15 cellular contexts compared by ENCODE assay signal in genomic region chr7:84248843-84249242, GRCh38. TPM values are rescaled to one million over a fixed set of nuclear protein-coding genes. Genes with fewer than 3 reads are reported as not detected.
DNase-seq lines count a peak whose midpoint lies in the region; ATAC-seq and TF ChIP-seq lines count a peak whose summit lies in the region.
"Had no signal": no experiment of that assay in that cellular context is flagged by ENCODE, and none has a peak within 500 bp of the region (broad histone marks: within the 10 kb centered on the region; RNA-seq: fewer than 3 reads in every experiment).

No MANE protein-coding gene starts in this region.

- intact Hi-C loops in lower lobe of right lung (cut with DNase I): no loop called here

- H3K4me2 ChIP-seq in BLaER1 treated with 17β-estradiol and CSF1 and Interleukin-3, amounts not matched to agents 10 nM and 100 nM: peak overlapping the region in 6 of 11 experiments; percentile 30 to 73 (median 62); a peak in 11 of 22 replicates
- H3K4me2 ChIP-seq in H9 (ENCODE audit: insufficient read depth, insufficient read length, low read length) (no peak overlapping the region), OCI-LY1 (ENCODE audit: low read length) (peak overlapping the region; percentile 30; the same call in 1 of the 2 replicates)

- no peak overlapping the region for H2BK12ac ChIP-seq in H9 (ENCODE audit: insufficient read length, low read depth, low read length)

- H3K27me3 Mint-ChIP-seq in H9 (ENCODE audit: low read depth): peaks cover 2% of the 10 kb centered on the region; the same call in 1 of the 2 replicates
- no peaks in the 10 kb centered on the region for H3K27me3 Mint-ChIP-seq in activated naive CD8-positive, alpha-beta T cell treated with anti-CD3 and anti-CD28 coated beads for 36 hours
- H3K27me3 Mint-ChIP-seq in naive thymus-derived CD8-positive, alpha-beta T cell: peaks cover 0 to 5% (median 0%) of the 10 kb centered on the region in 5 donors
- H3K27me3 Mint-ChIP-seq: stimulated activated naive CD8-positive, alpha-beta T cell treated with anti-CD3 and anti-CD28 coated beads, Interleukin-15, amount 100 ng/mL, for 72 hours had no signal

- H3K4me1 ChIP-seq in BLaER1 treated with 17β-estradiol and CSF1 and Interleukin-3, amounts not matched to agents 10 nM and 100 nM: peaks cover 0 to 79% (median 19%) of the 10 kb centered on the region in 10 experiments; a peak in 15 of 20 replicates
- H3K4me1 ChIP-seq in H9 (ENCODE audit: insufficient read depth, low read length) (peaks cover 10% of the 10 kb centered on the region; the same call in 1 of the 2 replicates), OCI-LY1 (ENCODE audit: insufficient read depth, low read length, severe bottlenecking) (peaks cover 41% of the 10 kb centered on the region), lower lobe of right lung (peaks cover 10% of the 10 kb centered on the region)
- H3K4me1 ChIP-seq: body of pancreas had no signal

- POLR2A ChIA-PET in naive thymus-derived CD8-positive, alpha-beta T cell (lab: Charles Lee): no interaction called here

- peak overlapping the region; percentile 52 for H2AFZ ChIP-seq in H9 (ENCODE audit: low read length)
- peak overlapping the region; percentile 87 for H2AFZ ChIP-seq in OCI-LY1 (ENCODE audit: low read length)

- H3K23ac ChIP-seq in H9 (ENCODE audit: insufficient read length, low read depth, low read length): no peak overlapping the region

- no peak overlapping the region for H3K14ac ChIP-seq in H9 (ENCODE audit: insufficient read depth, low read length)

- peaks cover 22 to 25% of the 10 kb centered on the region in 2 experiments for H3K9me3 Mint-ChIP-seq in H9
- H3K9me3 Mint-ChIP-seq in activated naive CD8-positive, alpha-beta T cell treated with anti-CD3 and anti-CD28 coated beads for 36 hours: peaks cover 7% of the 10 kb centered on the region
- H3K9me3 Mint-ChIP-seq in naive thymus-derived CD8-positive, alpha-beta T cell: peaks cover 0 to 19% (median 10%) of the 10 kb centered on the region in 9 donors

- peaks cover 21% of the 10 kb centered on the region in 2 experiments for H3K4me1 Mint-ChIP-seq in H9
- H3K4me1 Mint-ChIP-seq in activated naive CD8-positive, alpha-beta T cell treated with anti-CD3 and anti-CD28 coated beads for 36 hours: peaks cover 2% of the 10 kb centered on the region
- H3K4me1 Mint-ChIP-seq in naive thymus-derived CD8-positive, alpha-beta T cell: peaks cover 0 to 7% (median under 1%) of the 10 kb centered on the region in 4 donors
- H3K4me1 Mint-ChIP-seq: stimulated activated naive CD8-positive, alpha-beta T cell treated with anti-CD3 and anti-CD28 coated beads, Interleukin-15, amount 100 ng/mL, for 72 hours had no signal

- H3K9ac ChIP-seq in BLaER1 treated with 17β-estradiol and CSF1 and Interleukin-3, amounts not matched to agents 10 nM and 100 nM: peak overlapping the region in 5 of 11 experiments; percentile 22 to 89 (median 75); a peak in 9 of 22 replicates
- H3K9ac ChIP-seq in H9 (ENCODE audit: extremely low read depth, insufficient read length, low read length) (no peak overlapping the region), OCI-LY1 (ENCODE audit: low read length) (peak overlapping the region; percentile 7; the same call in 1 of the 2 replicates)

- no peaks in the 10 kb centered on the region for H4K20me1 ChIP-seq in BLaER1 treated with 17β-estradiol and CSF1 and Interleukin-3, amounts not matched to agents 10 nM and 100 nM
- H4K20me1 ChIP-seq in H9 (ENCODE audit: control insufficient read depth, insufficient read depth, insufficient read length) (no peaks in the 10 kb centered on the region), OCI-LY1 (ENCODE audit: insufficient read depth, low read length) (no peaks in the 10 kb centered on the region)

- H2AK5ac ChIP-seq in H9 (ENCODE audit: insufficient read length, low read length): no peak overlapping the region

- no peak overlapping the region for H2BK5ac ChIP-seq in H9 (ENCODE audit: insufficient read length, low read length)

- H3K27ac ChIP-seq in BLaER1 treated with 17β-estradiol and CSF1 and Interleukin-3, amounts not matched to agents 10 nM and 100 nM: peak overlapping the region in 10 of 11 experiments; percentile 26 to 99 (median 70); a peak in 17 of 22 replicates
- H3K27ac ChIP-seq in H9 (ENCODE audit: insufficient read length, low read depth, low read length) (no peak overlapping the region), OCI-LY1 (ENCODE audit: low read depth, low read length, poor library complexity, severe bottlenecking) (peak overlapping the region; percentile 82), lower lobe of right lung (peak overlapping the region; percentile 26)

- H4K91ac ChIP-seq in H9 (ENCODE audit: insufficient read length, low read depth, low read length): no peak overlapping the region

- H3F3A ChIP-seq in OCI-LY1 (ENCODE audit: insufficient read depth, low read length): no peaks in the 10 kb centered on the region

- no peak overlapping the region for H3K27ac Mint-ChIP-seq in H9
- no peak overlapping the region for H3K27ac Mint-ChIP-seq in activated naive CD8-positive, alpha-beta T cell treated with anti-CD3 and anti-CD28 coated beads for 36 hours
- H3K27ac Mint-ChIP-seq in naive thymus-derived CD8-positive, alpha-beta T cell: no peak overlapping the region
- H3K27ac Mint-ChIP-seq: activated naive CD4-positive, alpha-beta T cell treated with anti-CD3 and anti-CD28 coated beads for 36 hours; stimulated activated naive CD8-positive, alpha-beta T cell treated with anti-CD3 and anti-CD28 coated beads, Interleukin-15, amount 100 ng/mL, for 72 hours had no signal

- no peak overlapping the region for H3K4me3 ChIP-seq in BLaER1 treated with 17β-estradiol and CSF1 and Interleukin-3, amounts not matched to agents 10 nM and 100 nM
- H3K4me3 ChIP-seq in OCI-LY1 (ENCODE audit: low read depth, low read length, poor library complexity, severe bottlenecking) (peak overlapping the region; percentile 4), lower lobe of right lung (no peak overlapping the region)
- H3K4me3 ChIP-seq: body of pancreas had no signal

- no peaks in the 10 kb centered on the region for H3K79me1 ChIP-seq in H9 (ENCODE audit: insufficient read depth, low read depth, low read length, poor library complexity, severe bottlenecking)

- H3K9me3 ChIP-seq in BLaER1 treated with 17β-estradiol and CSF1 and Interleukin-3, amounts not matched to agents 10 nM and 100 nM (replicated peaks in 1 of 11): peaks cover 0 to 24% (median 5%) of the 10 kb centered on the region in 11 experiments; a peak in 12 of 22 replicates
- H3K9me3 ChIP-seq in H9 (ENCODE audit: control insufficient read depth, low read depth, low read length) (no peaks in the 10 kb centered on the region), OCI-LY1 (ENCODE audit: low read length) (peaks cover 5% of the 10 kb centered on the region; the same call in 1 of the 2 replicates), lower lobe of right lung (peaks cover 5% of the 10 kb centered on the region)

- no peaks in the 10 kb centered on the region for H3K23me2 ChIP-seq in H9 (ENCODE audit: insufficient read length, low read depth, low read length, poor library complexity, severe bottlenecking)

- no peak overlapping the region for H3K4me3 Mint-ChIP-seq in H9
- no peak overlapping the region for H3K4me3 Mint-ChIP-seq in activated naive CD8-positive, alpha-beta T cell treated with anti-CD3 and anti-CD28 coated beads for 36 hours
- H3K4me3 Mint-ChIP-seq in naive thymus-derived CD8-positive, alpha-beta T cell: no peak overlapping the region
- H3K4me3 Mint-ChIP-seq: activated naive CD4-positive, alpha-beta T cell treated with anti-CD3 and anti-CD28 coated beads for 36 hours; stimulated activated naive CD8-positive, alpha-beta T cell treated with anti-CD3 and anti-CD28 coated beads, Interleukin-15, amount 100 ng/mL, for 72 hours had no signal

- no peaks in the 10 kb centered on the region for H3K9me2 ChIP-seq in OCI-LY1 (ENCODE audit: low read depth, low read length)

- H3T11ph ChIP-seq in H9 (ENCODE audit: low read length): no peak overlapping the region

- DNase-seq in H9: no peak
- DNase-seq in lower lobe of right lung: peak; percentile 23
- no peak for DNase-seq in activated naive CD8-positive, alpha-beta T cell treated with anti-CD3 and anti-CD28 coated beads for 36 hours
- DNase-seq in effector CD8-positive, alpha-beta T cell (lab: John Stamatoyannopoulos, UW): no peak
- DNase-seq in naive thymus-derived CD8-positive, alpha-beta T cell: no peak
- DNase-seq: activated CD4-positive, alpha-beta T cell treated with anti-CD3 and anti-CD28 coated beads for 4 hours; activated naive CD4-positive, alpha-beta T cell treated with anti-CD3 and anti-CD28 coated beads for 36 hours; NCI-H1694 treated with DMSO at 0.1 percent for 48 hours; stimulated activated CD4-positive, alpha-beta T cell treated with anti-CD3 and anti-CD28 coated beads, Interleukin-12 subunit alpha, Interleukin-12 subunit beta, amount 100 ng/mL, for 4 hours; stimulated activated naive CD8-positive, alpha-beta T cell treated with anti-CD3 and anti-CD28 coated beads, Interleukin-15, amount 100 ng/mL, for 72 hours; T-helper 9 cell had no signal

- H2BK20ac ChIP-seq in H9 (ENCODE audit: low read depth, low read length, poor library complexity, severe bottlenecking): no peak overlapping the region

- ATAC-seq in lower lobe of right lung: peak; percentile 88 to 90
- ATAC-seq in GM19324 (IDR thresholded peaks at IDR 0.05; ENCODE audit: low FRiP score, unreplicated experiment): no peak
- no peak for ATAC-seq in naive thymus-derived CD8-positive, alpha-beta T cell
- ATAC-seq: body of pancreas; stimulated activated naive CD8-positive, alpha-beta T cell treated with anti-CD3 and anti-CD28 coated beads, Interleukin-15, amount 100 ng/mL, for 72 hours had no signal

- WGBS in H9 (ENCODE audit: extremely low coverage, insufficient read length, low lambda C conversion rate): no CpG with 5 or more reads among the region's 3 CpGs

- H3K36me3 Mint-ChIP-seq in H9 (ENCODE audit: insufficient read depth in 1 of 3, low read depth in 3 of 3): peaks cover 17 to 24% (median 19%) of the 10 kb centered on the region in 3 experiments
- H3K36me3 Mint-ChIP-seq in activated naive CD8-positive, alpha-beta T cell treated with anti-CD3 and anti-CD28 coated beads for 36 hours: peaks cover 2% of the 10 kb centered on the region
- H3K36me3 Mint-ChIP-seq in naive thymus-derived CD8-positive, alpha-beta T cell: peaks cover 0 to 20% (median under 1%) of the 10 kb centered on the region in 3 donors

- H3K4ac ChIP-seq in H9 (ENCODE audit: low read depth, low read length): no peak overlapping the region

- no peaks in the 10 kb centered on the region for H3K27me3 ChIP-seq in BLaER1 treated with 17β-estradiol and CSF1 and Interleukin-3, amounts not matched to agents 10 nM and 100 nM
- H3K27me3 ChIP-seq in H9 (ENCODE audit: insufficient read depth, low read length): no peaks in the 10 kb centered on the region
- no peaks in the 10 kb centered on the region for H3K27me3 ChIP-seq in OCI-LY1 (ENCODE audit: insufficient read depth, low read length)
- H3K27me3 ChIP-seq in lower lobe of right lung (ENCODE audit: low read depth): no peaks in the 10 kb centered on the region
- H3K27me3 ChIP-seq: body of pancreas had no signal

- H4K8ac ChIP-seq in H9 (replicated peaks; ENCODE audit: insufficient read length, low read depth, low read length): no peak overlapping the region

- TF ChIP-seq CTCF in H9 (conservative IDR thresholded peaks at IDR 0.05) (no peak), OCI-LY1 (IDR thresholded peaks at IDR 0.05; ENCODE audit: low read length) (no peak), lower lobe of right lung (IDR thresholded peaks at IDR 0.05) (no peak)

- H2BK120ac ChIP-seq in H9 (ENCODE audit: low read depth, low read length, poor library complexity, severe bottlenecking): no peak overlapping the region

- no peak overlapping the region for H3K56ac ChIP-seq in H9 (ENCODE audit: insufficient read length, low read depth, low read length)

- no peak overlapping the region for H3K18ac ChIP-seq in H9 (ENCODE audit: insufficient read length, low read depth, low read length)

- peaks cover 0 to 13% (median 0%) of the 10 kb centered on the region in 11 experiments; a peak in 4 of 22 replicates for H3K36me3 ChIP-seq in BLaER1 treated with 17β-estradiol and CSF1 and Interleukin-3, amounts not matched to agents 10 nM and 100 nM
- no peaks in the 10 kb centered on the region; the same call in 1 of the 2 replicates for H3K36me3 ChIP-seq in OCI-LY1 (ENCODE audit: insufficient read depth, low read length)
- H3K36me3 ChIP-seq in lower lobe of right lung: no peaks in the 10 kb centered on the region

- H2BK15ac ChIP-seq in H9 (ENCODE audit: low read depth, low read length): no peak overlapping the region

- H4K5ac ChIP-seq in H9 (ENCODE audit: insufficient read length, low read depth, low read length): no peak overlapping the region

- no peaks in the 10 kb centered on the region for H3K79me2 ChIP-seq in H9 (ENCODE audit: insufficient read depth, low read length)
- no peaks in the 10 kb centered on the region for H3K79me2 ChIP-seq in OCI-LY1 (ENCODE audit: insufficient read depth, low read length)

RNA-seq across cellular contexts. Expression of gene SEMA3A, which starts 54.3 kb away (rescaled TPM):
- total RNA-seq in H9 (2021) (60.0 and 61.5 TPM in 2 replicates), lower lobe of right lung (9.7 TPM)
- 1 to 10 TPM; 1.9 to 2.2 TPM for total RNA-seq in activated naive CD8-positive, alpha-beta T cell treated with anti-CD3 and anti-CD28 coated beads for 36 hours
- under 1 TPM; 0.10 to 0.30 TPM for total RNA-seq in naive thymus-derived CD8-positive, alpha-beta T cell
- polyA plus RNA-seq in naive thymus-derived CD8-positive, alpha-beta T cell: 1 to 10 TPM in 1 of 3 donors, under 1 TPM in 2; 0.14 to 2.7 (median 0.28) TPM

Comparison
In these comparisons a context has a peak if more than half of its experiments do, and no peak if none do; other contexts are left out.
1. ATAC-seq: peak in lower lobe of right lung (2 of 2); none in GM19324 (single experiment) and naive thymus-derived CD8-positive, alpha-beta T cell (0 of 2).